Comparison of ENCODE assay signal across 8 cellular contexts in the genomic region with DNA sequence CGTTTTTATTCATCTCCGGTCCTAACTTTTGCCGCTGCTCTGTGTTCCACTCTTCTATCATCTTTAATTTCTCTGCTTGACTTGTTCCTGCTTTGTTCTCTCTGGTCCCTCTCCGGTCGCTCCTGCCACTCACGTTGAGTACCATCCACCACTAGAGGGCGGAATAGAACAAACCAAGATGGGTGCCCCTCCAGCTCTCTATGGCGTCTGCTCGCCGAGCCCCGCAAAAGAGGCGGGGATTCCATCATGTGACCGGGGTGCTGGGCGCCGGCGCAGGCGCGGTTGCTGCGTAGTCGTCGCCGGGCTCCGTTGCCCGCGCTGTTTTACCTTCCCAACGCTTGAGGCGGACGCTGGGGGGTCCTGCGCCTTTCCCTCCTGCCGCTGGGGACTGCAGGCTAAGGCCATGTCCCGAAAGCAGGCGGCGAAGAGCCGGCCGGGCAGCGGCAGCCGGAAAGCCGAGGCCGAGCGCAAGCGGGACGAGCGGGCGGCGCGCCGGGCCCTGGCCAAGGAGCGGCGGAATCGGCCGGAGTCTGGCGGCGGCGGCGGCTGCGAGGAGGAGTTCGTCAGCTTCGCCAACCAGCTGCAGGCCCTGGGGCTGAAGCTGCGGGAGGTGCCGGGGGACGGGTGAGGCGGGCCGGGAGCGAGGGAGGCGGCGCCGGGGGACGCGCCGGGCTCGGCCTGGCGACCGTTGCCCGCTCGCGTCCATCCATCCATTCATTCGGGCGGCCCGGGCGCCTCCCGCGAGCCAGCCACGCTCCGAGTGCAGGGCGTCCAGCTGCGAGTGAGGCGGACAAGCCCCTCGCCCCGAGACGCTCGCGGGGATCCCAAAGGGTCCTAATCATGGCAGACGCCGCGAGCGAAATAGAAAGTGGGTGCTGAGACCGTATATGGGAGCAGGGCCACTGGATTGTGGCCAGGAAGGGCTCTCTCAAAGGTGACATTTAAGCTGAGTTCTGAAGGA. TPM values are rescaled to one million over a fixed set of nuclear protein-coding genes. Genes with fewer than 3 reads are reported as not detected.
A peak's percentile ranks its signal among the peaks of the same experiment; 100 is the strongest.
DNase-seq lines count a peak whose midpoint lies in the region; ATAC-seq and TF ChIP-seq lines count a peak whose summit lies in the region.

A gene with protein sequence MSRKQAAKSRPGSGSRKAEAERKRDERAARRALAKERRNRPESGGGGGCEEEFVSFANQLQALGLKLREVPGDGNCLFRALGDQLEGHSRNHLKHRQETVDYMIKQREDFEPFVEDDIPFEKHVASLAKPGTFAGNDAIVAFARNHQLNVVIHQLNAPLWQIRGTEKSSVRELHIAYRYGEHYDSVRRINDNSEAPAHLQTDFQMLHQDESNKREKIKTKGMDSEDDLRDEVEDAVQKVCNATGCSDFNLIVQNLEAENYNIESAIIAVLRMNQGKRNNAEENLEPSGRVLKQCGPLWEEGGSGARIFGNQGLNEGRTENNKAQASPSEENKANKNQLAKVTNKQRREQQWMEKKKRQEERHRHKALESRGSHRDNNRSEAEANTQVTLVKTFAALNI (plus strand): TSS at position 285 of the 961 bp plus-strand sequence. CDS start 119 bp downstream, at position 404.

- H3K27me3 ChIP-seq in BJ (ENCODE audit: control insufficient read depth, insufficient read depth, low read length) = no peaks in the 10 kb centered on the region

- POLR2A ChIA-PET in BJ (lab: Charles Lee) = no interaction called here

- peak within 1 kb of the TSS; percentile 84 for H3K4me3 ChIP-seq in BJ (ENCODE audit: low read depth, low read length)
- H3K4me3 ChIP-seq in choroid plexus epithelial cell (ENCODE audit: low read depth, low read length) = peak within 1 kb of the TSS; percentile 82

- DNase-seq in BJ (ENCODE audit: low read depth) (peak; percentile 81), GM19238 (ENCODE audit: insufficient read length, low spot score) (peak; percentile 93), NCI-H510A treated with DMSO at 0.1 percent for 48 hours (lab: John Stamatoyannopoulos, UW) (peak; percentile 100), choroid plexus epithelial cell (ENCODE audit: low read depth) (peak; percentile 98), kidney tubule cell (ENCODE audit: low spot score) (peak; percentile 98)
- DNase-seq in activated CD4-positive, alpha-beta T cell treated with anti-CD3 and anti-CD28 coated beads for 24 hours (ENCODE audit: low read depth in 2 of 2) = peak; percentile 90 to 93
- peak; percentile 84 to 93 (median 90) for DNase-seq in stimulated activated CD4-positive, alpha-beta T cell treated with anti-CD3 and anti-CD28 coated beads, Interleukin-1b, Interleukin-23, amount 100 ng/mL, for 24 hours (ENCODE audit: low read depth in 4 of 4, low spot score in 1 of 4)

- TF ChIP-seq CTCF in BJ (IDR thresholded peaks at IDR 0.05; ENCODE audit: insufficient read depth, low read depth, low read length) (peak; percentile 93), choroid plexus epithelial cell (conservative IDR thresholded peaks at IDR 0.05; ENCODE audit: low read depth, low read length) (peak; percentile 90)

- no peaks in the 10 kb centered on the region for H3K36me3 ChIP-seq in BJ (ENCODE audit: control insufficient read depth, insufficient read depth, low read length)

- ATAC-seq in HG03442 (IDR thresholded peaks at IDR 0.05; ENCODE audit: unreplicated experiment) = peak; percentile 85

- CTCF ChIA-PET in BJ (lab: Yijun Ruan, JAX) = interaction anchor here (0.6 to 3.9 kb wide), 28 partner anchors 8 to 222 kb away, joined by 3 to 34 read pairs (median 4); no protein-coding TSS in a partner anchor

RNA-seq across cellular contexts. Expression of the gene that starts here (rescaled TPM):
- 2.5 and 4.1 TPM in 2 replicates for polyA plus RNA-seq in BJ (2011; rRNA removed)
- 5.0 and 5.5 TPM in 2 replicates for polyA minus RNA-seq in BJ (2011; rRNA and poly(A)+ RNA removed)

Comparison
In these comparisons a context has a peak if more than half of its experiments do, and no peak if none do; other contexts are left out.
1. Peak in every context shown above with its lines: DNase-seq, ATAC-seq and H3K4me3 ChIP-seq.